ENCODE assay signal across 1 cellular context in genomic region chr7:98396768-98397167, GRCh38.
TF ChIP-seq lines count a peak whose summit lies in the region.

No MANE protein-coding gene starts in this region.

TF ChIP-seq in GM12878, 131 proteins besides CTCF, POLR2A, EP300 and RAD21 (continued from another document):
- TF ChIP-seq E2F4 (IDR thresholded peaks at IDR 0.05; ENCODE audit: low read depth, low read length) (no peak), PRDM15 (CRISPR knock-in tag; IDR thresholded peaks at IDR 0.05) (no peak), JUND (IDR thresholded peaks at IDR 0.05; ENCODE audit: low read depth, low read length) (no peak), RELB (IDR thresholded peaks at IDR 0.05; ENCODE audit: low read depth) (no peak), ZNF274 (IDR thresholded peaks at IDR 0.05; ENCODE audit: insufficient read depth, insufficient read length) (no peak), POU2F2 (IDR thresholded peaks at IDR 0.05; ENCODE audit: borderline replicate concordance, low read depth, low read length) (no peak), RUNX3 (IDR thresholded peaks at IDR 0.05; ENCODE audit: low read length) (no peak), BCL3 (IDR thresholded peaks at IDR 0.05; ENCODE audit: borderline replicate concordance, insufficient read depth, low read depth, low read length, poor library complexity, severe bottlenecking) (no peak), CHD1 (IDR thresholded peaks at IDR 0.05; ENCODE audit: low read depth, low read length) (no peak), SREBF1 (IDR thresholded peaks at IDR 0.05; ENCODE audit: low read length) (no peak), ASH2L (IDR thresholded peaks at IDR 0.05; ENCODE audit: borderline replicate concordance, low read depth) (no peak), CEBPZ (IDR thresholded peaks at IDR 0.05; ENCODE audit: low read depth, low read length) (no peak), CBX5 (IDR thresholded peaks at IDR 0.05; ENCODE audit: low read depth) (no peak), E2F8 (IDR thresholded peaks at IDR 0.05; ENCODE audit: low read depth, partially characterized antibody) (no peak), CEBPB (IDR thresholded peaks at IDR 0.05; ENCODE audit: borderline replicate concordance in 1 of 2, low read depth in 2 of 2, low read length in 2 of 2) (no peak), MTA2 (IDR thresholded peaks at IDR 0.05; ENCODE audit: low read depth) (no peak), HDAC2 (IDR thresholded peaks at IDR 0.05) (no peak), KDM1A (IDR thresholded peaks at IDR 0.05; ENCODE audit: borderline replicate concordance) (no peak)
